ENCODE assay signal across 19 cellular contexts in genomic region chr13:42057918-42058530, GRCh38.
"Had no signal": no experiment of that assay in that cellular context is flagged by ENCODE, and none has a peak within 500 bp of the region (broad histone marks: within the 10 kb centered on the region; RNA-seq: fewer than 3 reads in every experiment).

No MANE protein-coding gene starts in this region.

- H3K4me1 ChIP-seq: neural progenitor cell, parathyroid adenoma, right lobe of liver had no signal

- H3K36me3 ChIP-seq: neural progenitor cell, right lobe of liver, thoracic aorta had no signal

- H2AFZ ChIP-seq: neural progenitor cell, parathyroid adenoma had no signal

- H3K27me3 Mint-ChIP-seq: effector memory CD8-positive, alpha-beta T cell; naive thymus-derived CD4-positive, alpha-beta T cell; progenitor cell of endocrine pancreas had no signal

- H3K4me2 ChIP-seq: neural progenitor cell had no signal

- H3K9me3 ChIP-seq: right lobe of liver had no signal

- H3K4me1 Mint-ChIP-seq: memory B cell, neural progenitor cell had no signal

- H3K4me3 Mint-ChIP-seq: effector memory CD8-positive, alpha-beta T cell; memory B cell; naive thymus-derived CD4-positive, alpha-beta T cell; nephron; neural progenitor cell had no signal

- H3K27ac Mint-ChIP-seq: effector memory CD8-positive, alpha-beta T cell; memory B cell; naive thymus-derived CD4-positive, alpha-beta T cell; nephron; neural progenitor cell; progenitor cell of endocrine pancreas had no signal

- H3K4me3 ChIP-seq: coronary artery, lung, neural progenitor cell, right lobe of liver, thoracic aorta, tibial nerve, upper lobe of left lung had no signal

- H3K27ac ChIP-seq: coronary artery, neural progenitor cell, parathyroid adenoma, right lobe of liver, thoracic aorta, tibial nerve, upper lobe of left lung had no signal

- ATAC-seq: effector memory CD8-positive, alpha-beta T cell; naive thymus-derived CD4-positive, alpha-beta T cell; right lobe of liver had no signal

- H3K79me2 ChIP-seq: parathyroid adenoma had no signal

- H3K9ac ChIP-seq: neural progenitor cell, parathyroid adenoma had no signal

- DNase-seq: dermis blood vessel endothelial cell; effector memory CD8-positive, alpha-beta T cell; hypothalamus; naive thymus-derived CD4-positive, alpha-beta T cell; right lobe of liver; small intestine; stimulated activated CD4-positive, alpha-beta T cell treated with anti-CD3 and anti-CD28 coated beads, Interleukin-15, amount 100 ng/mL, for 24 hours; stimulated activated CD4-positive, alpha-beta T cell treated with anti-CD3 and anti-CD28 coated beads, Interleukin-2, amount 100 ng/mL, for 48 hours; stimulated activated naive CD4-positive, alpha-beta T cell treated with Interleukin-2 at 50 U/mL for 16 hours; upper lobe of left lung had no signal

- H3K36me3 Mint-ChIP-seq: memory B cell had no signal

- H3K27me3 ChIP-seq: neural progenitor cell, right lobe of liver, tibial nerve, upper lobe of left lung had no signal

- H3K9me3 Mint-ChIP-seq: effector memory CD8-positive, alpha-beta T cell; nephron; neural progenitor cell had no signal
